In the genomic region with DNA sequence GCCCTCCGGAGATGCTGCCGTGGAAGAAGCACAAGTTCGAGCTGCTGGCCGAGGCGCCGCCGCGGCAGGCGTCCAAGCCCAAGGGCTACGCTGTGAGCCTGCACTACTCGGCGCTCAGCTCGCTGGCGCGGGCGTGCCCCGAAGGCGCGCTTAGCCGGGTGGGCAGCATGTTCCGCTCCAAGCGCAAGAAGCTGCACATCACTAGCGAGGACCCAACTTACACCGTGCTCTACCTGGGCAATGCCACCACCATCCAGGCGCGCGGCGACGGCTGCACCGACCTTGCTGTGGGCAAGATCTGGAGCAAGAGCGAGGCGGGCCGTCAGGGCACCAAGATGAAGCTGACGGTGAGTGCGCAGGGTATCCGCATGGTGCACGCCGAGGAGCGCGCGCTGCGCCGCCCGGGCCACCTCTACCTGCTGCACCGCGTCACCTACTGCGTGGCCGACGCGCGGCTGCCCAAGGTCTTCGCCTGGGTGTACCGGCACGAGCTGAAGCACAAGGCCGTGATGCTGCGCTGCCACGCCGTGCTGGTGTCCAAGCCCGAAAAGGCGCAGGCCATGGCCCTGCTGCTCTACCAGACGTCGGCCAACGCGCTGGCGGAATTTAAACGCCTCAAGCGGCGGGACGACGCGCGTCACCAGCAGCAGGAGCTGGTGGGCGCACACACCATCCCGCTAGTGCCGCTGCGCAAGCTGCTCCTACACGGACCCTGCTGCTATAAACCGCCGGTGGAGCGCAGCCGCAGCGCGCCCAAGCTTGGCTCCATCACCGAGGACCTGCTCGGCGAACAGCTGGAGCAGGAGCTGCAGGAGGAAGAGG, we compare ENCODE assay signal across 8 cellular contexts. TPM values are rescaled to one million over a fixed set of nuclear protein-coding genes. Genes with fewer than 3 reads are reported as not detected.
DNase-seq lines count a peak whose midpoint lies in the region; ATAC-seq and TF ChIP-seq lines count a peak whose summit lies in the region.

No MANE protein-coding gene starts in this region.

- no peaks in the 10 kb centered on the region for H3K27me3 ChIP-seq in Karpas-422 (ENCODE audit: low read length)
- H3K27me3 ChIP-seq in osteoblast (ENCODE audit: insufficient read depth, low read length) = no peaks in the 10 kb centered on the region

- H3K9me3 ChIP-seq in ES-I3 (ENCODE audit: control insufficient read depth, insufficient read depth, low read length) (no peaks in the 10 kb centered on the region), Karpas-422 (ENCODE audit: low read length) (no peaks in the 10 kb centered on the region), osteoblast (ENCODE audit: low read depth, low read length) (no peaks in the 10 kb centered on the region)

- ATAC-seq in HG02798 (IDR thresholded peaks at IDR 0.05; ENCODE audit: poor library complexity, unreplicated experiment) = no peak
- no peak for ATAC-seq in HG02981 (IDR thresholded peaks at IDR 0.05; ENCODE audit: unreplicated experiment)

- H3K36me3 ChIP-seq in ES-I3 (ENCODE audit: insufficient read depth, low read length) (no peaks in the 10 kb centered on the region), Karpas-422 (ENCODE audit: insufficient read depth, low read length) (no peaks in the 10 kb centered on the region), osteoblast (ENCODE audit: insufficient read depth, low read length) (no peaks in the 10 kb centered on the region)

- H3K9ac ChIP-seq in ES-I3 (ENCODE audit: low read depth, low read length) (peak overlapping the region; percentile 74), Karpas-422 (ENCODE audit: low read length) (peak overlapping the region; percentile 88)

- H3K27ac ChIP-seq in Karpas-422 (ENCODE audit: low read length) = peak overlapping the region; percentile 93
- no peak overlapping the region for H3K27ac ChIP-seq in osteoblast (ENCODE audit: low read depth, low read length)

- peaks cover 23% of the 10 kb centered on the region for H3K79me2 ChIP-seq in Karpas-422 (ENCODE audit: low read length)
- peaks cover 14% of the 10 kb centered on the region for H3K79me2 ChIP-seq in osteoblast (ENCODE audit: insufficient read depth, low read length)

- H3K4me3 ChIP-seq in Karpas-422 (ENCODE audit: low read length) (peak overlapping the region; percentile 82), osteoblast (ENCODE audit: insufficient read depth, low read length) (peak overlapping the region; percentile 80)

- H3K4me1 ChIP-seq in ES-I3 (ENCODE audit: insufficient read depth, low read length) (peaks cover 15% of the 10 kb centered on the region), Karpas-422 (ENCODE audit: low read length) (peaks cover 67% of the 10 kb centered on the region), osteoblast (ENCODE audit: insufficient read depth, low read length) (peaks cover 37% of the 10 kb centered on the region)

- no peak for TF ChIP-seq CTCF in osteoblast (IDR thresholded peaks at IDR 0.05; ENCODE audit: extremely low read depth, low read depth, low read length)

- DNase-seq in Karpas-422 = peak; percentile 85
- peak; percentile 20 for DNase-seq in activated T-helper 9 cell treated with anti-CD3 and anti-CD28 coated beads, Interleukin-2, amount 50 U/mL, for 16 hours (ENCODE audit: low read depth)
- DNase-seq in glomerular visceral epithelial cell (ENCODE audit: extremely low spot score) = peak; percentile 15
- peak; percentile 90 for DNase-seq in osteoblast (ENCODE audit: insufficient read length, low spot score, missing footprints)
- no peak for DNase-seq in GM19240 (ENCODE audit: insufficient read length, low spot score)

- H3K9me2 ChIP-seq in Karpas-422 (replicated peaks; ENCODE audit: insufficient read depth, low read length) = no peaks in the 10 kb centered on the region

- H3K4me2 ChIP-seq in Karpas-422 (ENCODE audit: low read depth, low read length, poor library complexity, severe bottlenecking) (peak overlapping the region; percentile 78), osteoblast (ENCODE audit: insufficient read depth, low read length) (peak overlapping the region; percentile 88)

- H2AFZ ChIP-seq in Karpas-422 (ENCODE audit: low read length) (no peak overlapping the region), osteoblast (ENCODE audit: low read length) (no peak overlapping the region)

- peaks cover 15% of the 10 kb centered on the region for H4K20me1 ChIP-seq in Karpas-422 (ENCODE audit: insufficient read depth, low read depth, low read length)
- peaks cover 24% of the 10 kb centered on the region for H4K20me1 ChIP-seq in osteoblast (ENCODE audit: insufficient read depth, low read length)

RNA-seq across cellular contexts. Expression of a gene that starts 1.3 kb away (rescaled TPM):
- 80.7 and 147 TPM in 2 replicates for total RNA-seq in Karpas-422 (2014; rRNA removed; shearing (Covaris generic); ENCODE audit: low replicate concordance)
- 14.7 and 17.0 TPM in 2 replicates for total RNA-seq in osteoblast

RNA-seq across cellular contexts. Expression of a gene that starts 15.0 kb away (rescaled TPM):
- total RNA-seq in Karpas-422 (2014; rRNA removed; shearing (Covaris generic); ENCODE audit: low replicate concordance) = 52.2 and 74.3 TPM in 2 replicates
- total RNA-seq in osteoblast = 40.9 and 41.5 TPM in 2 replicates

RNA-seq across cellular contexts. Expression of a gene that starts 53.8 kb away (rescaled TPM):
- total RNA-seq in Karpas-422 (2014; rRNA removed; shearing (Covaris generic); ENCODE audit: low replicate concordance) = 10.9 and 36.9 TPM in 2 replicates
- 18.8 and 20.3 TPM in 2 replicates for total RNA-seq in osteoblast
